Comparison of ENCODE assay signal across 11 cellular contexts in the genomic region with DNA sequence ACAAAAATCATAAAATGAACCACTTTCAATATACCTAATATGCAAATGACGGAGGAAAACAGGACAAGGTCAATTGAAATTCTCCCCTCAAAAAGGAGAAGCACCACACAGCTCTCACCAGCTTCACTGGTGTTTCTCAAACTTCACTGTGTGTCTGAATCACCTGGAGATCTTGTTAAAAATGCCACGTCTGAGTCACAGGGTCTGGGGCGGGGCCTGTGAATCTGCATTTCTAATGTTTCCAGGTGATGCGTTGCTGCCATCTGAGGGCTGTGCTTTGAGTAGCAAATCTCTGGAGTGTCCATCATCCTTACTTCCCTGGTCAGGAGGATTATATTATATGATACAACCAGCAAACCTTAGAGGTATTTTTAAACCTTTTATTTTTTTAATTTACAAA. TPM values are rescaled to one million over a fixed set of nuclear protein-coding genes. Genes with fewer than 3 reads are reported as not detected.
A peak's percentile ranks its signal among the peaks of the same experiment; 100 is the strongest.
DNase-seq lines count a peak whose midpoint lies in the region; ATAC-seq and TF ChIP-seq lines count a peak whose summit lies in the region.
"Had no signal": no experiment of that assay in that cellular context is flagged by ENCODE, and none has a peak within 500 bp of the region (broad histone marks: within the 10 kb centered on the region; RNA-seq: fewer than 3 reads in every experiment).

No MANE protein-coding gene starts in this region.

- in situ Hi-C loops in transverse colon (cut with MboI; ENCODE audit: low pct_ligation_motif_present in 1 of 4, low pct_unique_long_range_greater_than_20kb in 1 of 4, low sequenced_read_pairs in 3 of 4): loop anchor here in 2 of 4 donors (25.0 kb wide), 2 partner anchors 394 to 594 kb away; partner anchors contain the start of gene FOXJ3 (in 1 of the 2)

- no peaks in the 10 kb centered on the region for H3K27me3 ChIP-seq in heart right ventricle
- H3K27me3 ChIP-seq in hepatocyte: no peaks in the 10 kb centered on the region
- H3K27me3 ChIP-seq in transverse colon: no peaks in the 10 kb centered on the region
- no peaks in the 10 kb centered on the region for H3K27me3 ChIP-seq in spleen (replicated peaks in 1 of 7)
- H3K27me3 ChIP-seq: ascending aorta had no signal

- DNase-seq in cardiac septum (ENCODE audit: low spot score) (peak; percentile 10), heart right ventricle (no peak), hepatocyte (ENCODE audit: low spot score) (no peak), transverse colon (peak; percentile 55), spleen (no peak), AG08395 (ENCODE audit: low spot score) (no peak), NCI-H1930 (lab: John Stamatoyannopoulos, UW) (no peak)
- DNase-seq: left cardiac atrium, NCI-H2227 treated with DMSO at 0.1 percent for 48 hours had no signal

- no peaks in the 10 kb centered on the region for H4K20me1 ChIP-seq in hepatocyte (ENCODE audit: insufficient read depth, poor library complexity, severe bottlenecking)

- H3K79me2 ChIP-seq in hepatocyte: no peaks in the 10 kb centered on the region

- 71 to 72% methylated on average over 4 of the region's 4 CpGs for WGBS in heart right ventricle, 2 donors
- 66% methylated on average over 4 of the region's 4 CpGs for WGBS in hepatocyte (ENCODE audit: low lambda C conversion rate, missing lambda C conversion rate)
- WGBS in transverse colon (ENCODE audit: low coverage in 1 of 2), 2 donors: 50 to 63% methylated on average over 1 to 4 of the region's 4 CpGs
- WGBS in spleen, 5 donors: 46 to 75% (median 68%) methylated on average over 4 of the region's 4 CpGs

- no peak overlapping the region for H3K4me2 ChIP-seq in hepatocyte

- intact Hi-C loops in cardiac septum (cut with DNase I): no loop called here
- intact Hi-C loops in heart right ventricle (cut with DNase I): no loop called here
- intact Hi-C loops in transverse colon (cut with DNase I; ENCODE audit: low total_unique reads): no loop called here
- intact Hi-C loops in spleen (cut with DNase I; ENCODE audit: low total_unique reads): no loop called here

- TF ChIP-seq CTCF in heart right ventricle (IDR thresholded peaks at IDR 0.05): no peak
- peak; percentile 29 for TF ChIP-seq CTCF in VCaP (conservative IDR thresholded peaks at IDR 0.05)
- TF ChIP-seq CTCF in hepatocyte (IDR thresholded peaks at IDR 0.05; ENCODE audit: poor library complexity): peak; percentile 17
- TF ChIP-seq CTCF in transverse colon (IDR thresholded peaks at IDR 0.05): peak in 2 of 5 experiments; percentile 10 to 22
- TF ChIP-seq CTCF in spleen (IDR thresholded peaks at IDR 0.05 in 8 of 11, conservative IDR thresholded peaks at IDR 0.05 in 3 of 11): no peak

- no peaks in the 10 kb centered on the region for H3K4me1 ChIP-seq in heart right ventricle
- H3K4me1 ChIP-seq in hepatocyte (ENCODE audit: insufficient read depth): peaks cover 18% of the 10 kb centered on the region
- peaks cover 0 to 19% (median 9%) of the 10 kb centered on the region in 4 donors for H3K4me1 ChIP-seq in transverse colon
- peaks cover 0 to 1% (median 0%) of the 10 kb centered on the region in 6 donors for H3K4me1 ChIP-seq in spleen
- H3K4me1 ChIP-seq: ascending aorta had no signal

- ATAC-seq in heart right ventricle: no peak
- ATAC-seq: left cardiac atrium had no signal

- no peak overlapping the region for H3K27ac ChIP-seq in heart right ventricle
- H3K27ac ChIP-seq in VCaP: no peak overlapping the region
- H3K27ac ChIP-seq in hepatocyte: no peak overlapping the region
- peak overlapping the region in 1 of 4 donors; percentile 40 for H3K27ac ChIP-seq in transverse colon
- H3K27ac ChIP-seq in spleen: no peak overlapping the region
- H3K27ac ChIP-seq: ascending aorta had no signal

- H3K36me3 ChIP-seq in heart right ventricle (no peaks in the 10 kb centered on the region), hepatocyte (replicated peaks; ENCODE audit: insufficient read depth, low read depth) (no peaks in the 10 kb centered on the region), transverse colon (no peaks in the 10 kb centered on the region), spleen (no peaks in the 10 kb centered on the region)
- H3K36me3 ChIP-seq: ascending aorta had no signal

- H2AFZ ChIP-seq in hepatocyte: no peak overlapping the region

- no peak for TF ChIP-seq POLR2A in transverse colon (IDR thresholded peaks at IDR 0.05)
- no peak for TF ChIP-seq POLR2A in spleen (IDR thresholded peaks at IDR 0.05)

- no peaks in the 10 kb centered on the region for H3K9me2 ChIP-seq in hepatocyte (replicated peaks; ENCODE audit: insufficient read depth)

- H3K4me3 ChIP-seq in heart right ventricle: no peak overlapping the region
- no peak overlapping the region for H3K4me3 ChIP-seq in hepatocyte
- H3K4me3 ChIP-seq in transverse colon: no peak overlapping the region
- H3K4me3 ChIP-seq in spleen: no peak overlapping the region
- H3K4me3 ChIP-seq: ascending aorta had no signal

- H3K9me3 ChIP-seq in heart right ventricle (no peaks in the 10 kb centered on the region), hepatocyte (ENCODE audit: low read depth) (no peaks in the 10 kb centered on the region), transverse colon (no peaks in the 10 kb centered on the region), spleen (no peaks in the 10 kb centered on the region)
- H3K9me3 ChIP-seq: ascending aorta had no signal

- no peak for TF ChIP-seq EP300 in transverse colon (IDR thresholded peaks at IDR 0.05; ENCODE audit: low read depth)

RNA-seq across cellular contexts. Expression of gene CLDN19, which starts 9.0 kb away (rescaled TPM):
- total RNA-seq in cardiac septum (not detected), heart right ventricle (not detected), hepatocyte (2.5 and 6.9 TPM in 2 replicates), transverse colon (under 1 TPM in 1 of 4 donors, not detected in 3; 0.27 TPM), spleen (under 1 TPM in 1 of 7 donors, not detected in 6; 0.28 TPM)
- polyA plus RNA-seq in heart right ventricle (under 1 TPM in 1 of 2 donors, not detected in 1; 0.06 TPM), hepatocyte (3.8 and 4.5 TPM in 2 replicates), spleen (under 1 TPM in 1 of 3 donors, not detected in 2; 0.26 TPM)
- total RNA-seq: ascending aorta, left cardiac atrium had no signal

RNA-seq across cellular contexts. Expression of gene P3H1, which starts 35.8 kb away (rescaled TPM):
- 12.2 TPM for total RNA-seq in cardiac septum
- total RNA-seq in heart right ventricle: 10 to 100 TPM in 4 of 10 donors, 1 to 10 TPM in 6; 5.0 to 18.3 (median 7.6) TPM
- polyA plus RNA-seq in heart right ventricle: 10 to 100 TPM; 24.2 to 31.4 TPM
- total RNA-seq in hepatocyte: 94.6 and 102 TPM in 2 replicates
- polyA plus RNA-seq in hepatocyte: 192 and 201 TPM in 2 replicates
- total RNA-seq in transverse colon: 10 to 100 TPM in 3 of 4 donors, 1 to 10 TPM in 1; 8.7 to 37.2 (median 10.2) TPM
- total RNA-seq in spleen: 10 to 100 TPM; 38.4 to 55.8 (median 41.5) TPM
- polyA plus RNA-seq in spleen: 10 to 100 TPM; 35.1 to 51.6 (median 47.3) TPM

RNA-seq across cellular contexts. Expression of gene C1orf50, which starts 36.1 kb away (rescaled TPM):
- 11.0 TPM for total RNA-seq in cardiac septum
- 10 to 100 TPM in 2 of 10 donors, 1 to 10 TPM in 8; 4.9 to 10.7 (median 8.5) TPM for total RNA-seq in heart right ventricle
- polyA plus RNA-seq in heart right ventricle: 1 to 10 TPM; 4.7 to 5.8 TPM
- 5.7 and 12.6 TPM in 2 replicates for total RNA-seq in hepatocyte
- polyA plus RNA-seq in hepatocyte: 11.9 and 15.2 TPM in 2 replicates
- 10 to 100 TPM in 1 of 4 donors, 1 to 10 TPM in 3; 4.0 to 81.2 (median 8.1) TPM for total RNA-seq in transverse colon
- 1 to 10 TPM; 3.1 to 9.8 (median 5.1) TPM for total RNA-seq in spleen
- 1 to 10 TPM; 1.5 to 3.4 (median 3.4) TPM for polyA plus RNA-seq in spleen

RNA-seq across cellular contexts. Expression of gene YBX1, which starts 48.8 kb away (rescaled TPM):
- total RNA-seq in cardiac septum (717 TPM), heart right ventricle (100 to 1,000 TPM; 639 to 983 (median 777) TPM), hepatocyte (418 and 428 TPM in 2 replicates), transverse colon (100 to 1,000 TPM; 288 to 403 (median 380) TPM), spleen (100 to 1,000 TPM; 361 to 451 (median 396) TPM)
- polyA plus RNA-seq in heart right ventricle (1,000 to 10,000 TPM in 1 of 2 donors, 100 to 1,000 TPM in 1; 300 to 1,036 TPM), hepatocyte (177 and 183 TPM in 2 replicates), spleen (100 to 1,000 TPM; 479 to 684 (median 620) TPM)

RNA-seq across cellular contexts. Expression of gene TMEM269, which starts 53.8 kb away (rescaled TPM):
- total RNA-seq in cardiac septum (not detected), heart right ventricle (under 1 TPM in 2 of 10 donors, not detected in 8; 0.07 to 0.09 TPM), hepatocyte (0.32 and 0.40 TPM in 2 replicates), transverse colon (under 1 TPM in 1 of 4 donors, not detected in 3; 0.37 TPM), spleen (1 to 10 TPM in 1 of 7 donors, under 1 TPM in 5, not detected in 1; 0.23 to 1.6 (median 0.27) TPM)
- polyA plus RNA-seq in heart right ventricle (under 1 TPM in 1 of 2 donors, not detected in 1; 0.01 TPM), hepatocyte (0.12 TPM in 1 of 2 replicates, not detected in the other), spleen (under 1 TPM; 0.03 to 0.09 (median 0.06) TPM)
- total RNA-seq: ascending aorta had no signal

Comparison
In these comparisons a context has a peak if more than half of its experiments do, and no peak if none do; other contexts are left out.
1. DNase-seq: peak in cardiac septum (single experiment) and transverse colon (single experiment); none in heart right ventricle (0 of 2), hepatocyte (single experiment), spleen (single experiment), AG08395 (single experiment) and NCI-H1930 (0 of 2).
2. CTCF ChIP-seq: peak in VCaP (single experiment) and hepatocyte (single experiment); none in heart right ventricle (0 of 9) and spleen (0 of 11).